18 cellular contexts compared by ENCODE assay signal in the genomic region with DNA sequence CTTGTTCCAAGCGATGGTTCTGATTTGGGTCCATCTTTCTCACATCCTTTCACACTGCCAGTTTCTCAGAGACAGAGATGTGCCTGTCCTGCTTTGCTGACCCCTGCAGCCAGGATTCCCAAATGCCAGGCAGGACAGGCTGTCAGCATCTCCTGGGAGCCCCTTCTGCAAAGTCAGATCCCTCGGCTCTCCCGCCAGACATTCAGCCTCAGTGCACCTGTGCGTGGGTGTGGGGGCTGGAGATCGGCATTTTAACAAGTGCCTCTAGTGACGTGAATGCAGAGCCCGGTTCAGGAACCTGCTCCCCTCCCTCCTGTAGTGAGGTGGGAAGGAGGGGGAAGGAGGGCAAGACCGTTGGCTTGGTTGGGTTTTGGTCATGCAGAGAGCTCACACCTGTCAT.
"Had no signal": no experiment of that assay in that cellular context is flagged by ENCODE, and none has a peak within 500 bp of the region (broad histone marks: within the 10 kb centered on the region; RNA-seq: fewer than 3 reads in every experiment).

No MANE protein-coding gene starts in this region.

- H3K79me2 ChIP-seq: parathyroid adenoma had no signal

- H3K4me3 ChIP-seq: body of pancreas, colonic mucosa, thoracic aorta, upper lobe of left lung had no signal

- DNase-seq: activated B cell treated with CpG ODN at 0.5 μM for 24 hours; activated CD4-positive, alpha-beta memory T cell treated with anti-CD3 and anti-CD28 coated beads, Interleukin-2, amount 10 ng/mL, durations not matched to agents 7 days and 5 days; activated CD4-positive, alpha-beta T cell treated with anti-CD3 and anti-CD28 coated beads for 4 hours; activated CD8-positive, alpha-beta memory T cell treated with anti-CD3 and anti-CD28 coated beads, Interleukin-2, amount 10 ng/mL, durations not matched to agents 7 days and 5 days; amniotic stem cell; body of pancreas; central memory CD4-positive, alpha-beta T cell; colonic mucosa; foreskin keratinocyte; mesendoderm; SK-N-SH; stimulated activated naive B cell treated with anti-CD40 and anti-IgM and Interleukin-4, amounts not matched to agents 10 μg/mL and 1 μg/mL and 100 μg/mL, for 72 hours; upper lobe of left lung had no signal

- H3K4me2 ChIP-seq: SK-N-SH had no signal

- H2AFZ ChIP-seq: parathyroid adenoma had no signal

- H3K9me3 ChIP-seq: body of pancreas, colonic mucosa, neutrophil, SK-N-SH, thoracic aorta, upper lobe of left lung had no signal

- H3K9ac ChIP-seq: parathyroid adenoma, SK-N-SH had no signal

- H3K27ac ChIP-seq: body of pancreas, colonic mucosa, foreskin keratinocyte, neutrophil, parathyroid adenoma, thoracic aorta, upper lobe of left lung had no signal

- H3K27me3 ChIP-seq: body of pancreas, colonic mucosa, upper lobe of left lung had no signal

- ATAC-seq: activated CD8-positive, alpha-beta memory T cell treated with anti-CD3 and anti-CD28 coated beads, Interleukin-2, amount 10 ng/mL, durations not matched to agents 7 days and 5 days; body of pancreas; foreskin keratinocyte; naive thymus-derived CD8-positive, alpha-beta T cell; sciatic nerve; stimulated activated naive B cell treated with anti-CD40 and anti-IgM and Interleukin-4, amounts not matched to agents 10 μg/mL and 1 μg/mL and 100 μg/mL, for 72 hours had no signal

- H3K36me3 ChIP-seq: colonic mucosa, neutrophil, thoracic aorta, upper lobe of left lung had no signal

- H3K4me1 ChIP-seq: body of pancreas, colonic mucosa, foreskin keratinocyte had no signal
